Comparison of ENCODE assay signal across 1 cellular context in genomic region chrX:34631826-34632225, GRCh38.
TF ChIP-seq lines count a peak whose summit lies in the region.

No MANE protein-coding gene starts in this region.

TF ChIP-seq in IMR-90, 13 proteins besides CTCF, POLR2A, EP300 and RAD21 (continued from another document):
- TF ChIP-seq CHD1 (IDR thresholded peaks at IDR 0.05; ENCODE audit: low read depth, low read length), result no peak
